ENCODE assay signal across 1 cellular context in genomic region chr5:78546597-78546996, GRCh38.
A peak's percentile ranks its signal among the peaks of the same experiment; 100 is the strongest.
TF ChIP-seq lines count a peak whose summit lies in the region.

No MANE protein-coding gene starts in this region.

TF ChIP-seq in HepG2, 621 proteins besides CTCF, POLR2A, EP300 and RAD21 (continued from another document and continues in another):
- TF ChIP-seq ZNF318 (CRISPR knock-in tag; IDR thresholded peaks at IDR 0.05) (no peak), PRDM4 (CRISPR knock-in tag; IDR thresholded peaks at IDR 0.05; ENCODE audit: borderline replicate concordance) (no peak), PRMT3 (CRISPR knock-in tag; IDR thresholded peaks at IDR 0.05; ENCODE audit: borderline replicate concordance, low read depth) (no peak), ZNF430 (CRISPR knock-in tag; IDR thresholded peaks at IDR 0.05) (no peak), ZNF782 (CRISPR knock-in tag; IDR thresholded peaks at IDR 0.05; ENCODE audit: borderline replicate concordance) (no peak), RELA (CRISPR knock-in tag; IDR thresholded peaks at IDR 0.05) (no peak), ZBTB7B (CRISPR knock-in tag; IDR thresholded peaks at IDR 0.05) (no peak), MXD3 (CRISPR knock-in tag; IDR thresholded peaks at IDR 0.05) (no peak), ZNF639 (CRISPR knock-in tag; conservative IDR thresholded peaks at IDR 0.05) (no peak), RAD51 (IDR thresholded peaks at IDR 0.05; ENCODE audit: borderline replicate concordance) (no peak), RFX3 (CRISPR knock-in tag; IDR thresholded peaks at IDR 0.05) (peak; percentile 11; the same call in 1 of the 2 replicates), ZBTB3 (CRISPR knock-in tag; IDR thresholded peaks at IDR 0.05; ENCODE audit: borderline replicate concordance, low read depth) (no peak), SRSF4 (IDR thresholded peaks at IDR 0.05; ENCODE audit: low read depth, low read length, poor library complexity, severe bottlenecking) (no peak), KLF9 (CRISPR knock-in tag; IDR thresholded peaks at IDR 0.05; ENCODE audit: low read depth) (no peak), FOXJ3 (CRISPR knock-in tag; IDR thresholded peaks at IDR 0.05; ENCODE audit: borderline replicate concordance) (peak; percentile 92; the same call in 1 of the 2 replicates), RBAK (CRISPR knock-in tag; IDR thresholded peaks at IDR 0.05) (no peak), REST (IDR thresholded peaks at IDR 0.05; ENCODE audit: borderline replicate concordance in 1 of 2, low read depth in 1 of 2, low read length in 2 of 2) (peak in 1 of 2 experiments; percentile 68; a peak in 1 of 4 replicates), ZNF850 (CRISPR knock-in tag; conservative IDR thresholded peaks at IDR 0.05) (no peak), MATR3 (CRISPR knock-in tag; IDR thresholded peaks at IDR 0.05) (no peak), ZNF546 (CRISPR knock-in tag; conservative IDR thresholded peaks at IDR 0.05) (no peak), ZNF362 (CRISPR knock-in tag; IDR thresholded peaks at IDR 0.05; ENCODE audit: borderline replicate concordance) (peak; percentile 79; the same call in 1 of the 2 replicates), ZFP82 (CRISPR knock-in tag; IDR thresholded peaks at IDR 0.05; ENCODE audit: borderline replicate concordance) (no peak), IKZF1 (IDR thresholded peaks at IDR 0.05) (no peak), MED13 (CRISPR knock-in tag; IDR thresholded peaks at IDR 0.05) (no peak), TCF12 (IDR thresholded peaks at IDR 0.05) (no peak), TCF12 (CRISPR knock-in tag; IDR thresholded peaks at IDR 0.05) (no peak), POGZ (CRISPR knock-in tag; IDR thresholded peaks at IDR 0.05) (peak; percentile 63; the same call in 1 of the 2 replicates), MTF2 (CRISPR knock-in tag; IDR thresholded peaks at IDR 0.05; ENCODE audit: borderline replicate concordance) (no peak), KMT2B (CRISPR knock-in tag; IDR thresholded peaks at IDR 0.05) (no peak)
- TF ChIP-seq, protein P1, sequence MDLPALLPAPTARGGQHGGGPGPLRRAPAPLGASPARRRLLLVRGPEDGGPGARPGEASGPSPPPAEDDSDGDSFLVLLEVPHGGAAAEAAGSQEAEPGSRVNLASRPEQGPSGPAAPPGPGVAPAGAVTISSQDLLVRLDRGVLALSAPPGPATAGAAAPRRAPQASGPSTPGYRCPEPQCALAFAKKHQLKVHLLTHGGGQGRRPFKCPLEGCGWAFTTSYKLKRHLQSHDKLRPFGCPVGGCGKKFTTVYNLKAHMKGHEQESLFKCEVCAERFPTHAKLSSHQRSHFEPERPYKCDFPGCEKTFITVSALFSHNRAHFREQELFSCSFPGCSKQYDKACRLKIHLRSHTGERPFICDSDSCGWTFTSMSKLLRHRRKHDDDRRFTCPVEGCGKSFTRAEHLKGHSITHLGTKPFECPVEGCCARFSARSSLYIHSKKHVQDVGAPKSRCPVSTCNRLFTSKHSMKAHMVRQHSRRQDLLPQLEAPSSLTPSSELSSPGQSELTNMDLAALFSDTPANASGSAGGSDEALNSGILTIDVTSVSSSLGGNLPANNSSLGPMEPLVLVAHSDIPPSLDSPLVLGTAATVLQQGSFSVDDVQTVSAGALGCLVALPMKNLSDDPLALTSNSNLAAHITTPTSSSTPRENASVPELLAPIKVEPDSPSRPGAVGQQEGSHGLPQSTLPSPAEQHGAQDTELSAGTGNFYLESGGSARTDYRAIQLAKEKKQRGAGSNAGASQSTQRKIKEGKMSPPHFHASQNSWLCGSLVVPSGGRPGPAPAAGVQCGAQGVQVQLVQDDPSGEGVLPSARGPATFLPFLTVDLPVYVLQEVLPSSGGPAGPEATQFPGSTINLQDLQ (CRISPR knock-in tag; IDR thresholded peaks at IDR 0.05): no peak
- TF ChIP-seq, protein P2, sequence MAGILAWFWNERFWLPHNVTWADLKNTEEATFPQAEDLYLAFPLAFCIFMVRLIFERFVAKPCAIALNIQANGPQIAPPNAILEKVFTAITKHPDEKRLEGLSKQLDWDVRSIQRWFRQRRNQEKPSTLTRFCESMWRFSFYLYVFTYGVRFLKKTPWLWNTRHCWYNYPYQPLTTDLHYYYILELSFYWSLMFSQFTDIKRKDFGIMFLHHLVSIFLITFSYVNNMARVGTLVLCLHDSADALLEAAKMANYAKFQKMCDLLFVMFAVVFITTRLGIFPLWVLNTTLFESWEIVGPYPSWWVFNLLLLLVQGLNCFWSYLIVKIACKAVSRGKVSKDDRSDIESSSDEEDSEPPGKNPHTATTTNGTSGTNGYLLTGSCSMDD (CRISPR knock-in tag; IDR thresholded peaks at IDR 0.05): no peak
- TF ChIP-seq, protein P3, sequence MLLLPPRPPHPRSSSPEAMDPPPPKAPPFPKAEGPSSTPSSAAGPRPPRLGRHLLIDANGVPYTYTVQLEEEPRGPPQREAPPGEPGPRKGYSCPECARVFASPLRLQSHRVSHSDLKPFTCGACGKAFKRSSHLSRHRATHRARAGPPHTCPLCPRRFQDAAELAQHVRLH (CRISPR knock-in tag; IDR thresholded peaks at IDR 0.05; ENCODE audit: borderline replicate concordance, low read depth): no peak
- TF ChIP-seq, protein P4, sequence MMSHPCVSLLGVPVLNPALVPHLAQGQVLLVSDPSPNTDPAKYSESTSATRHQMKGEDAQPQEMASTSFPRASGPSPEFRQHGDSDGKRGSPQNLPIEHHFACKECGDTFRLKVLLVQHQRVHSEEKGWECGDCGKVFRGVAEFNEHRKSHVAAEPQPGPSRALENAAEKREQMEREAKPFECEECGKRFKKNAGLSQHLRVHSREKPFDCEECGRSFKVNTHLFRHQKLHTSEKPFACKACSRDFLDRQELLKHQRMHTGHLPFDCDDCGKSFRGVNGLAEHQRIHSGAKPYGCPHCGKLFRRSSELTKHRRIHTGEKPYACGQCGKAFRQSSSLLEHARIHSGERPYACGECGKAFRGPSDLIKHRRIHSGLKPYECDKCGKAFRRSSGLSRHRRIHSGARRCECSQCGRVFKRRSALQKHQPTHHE (CRISPR knock-in tag; IDR thresholded peaks at IDR 0.05; ENCODE audit: borderline replicate concordance): no peak
